7 cellular contexts compared by ENCODE assay signal in the genomic region with DNA sequence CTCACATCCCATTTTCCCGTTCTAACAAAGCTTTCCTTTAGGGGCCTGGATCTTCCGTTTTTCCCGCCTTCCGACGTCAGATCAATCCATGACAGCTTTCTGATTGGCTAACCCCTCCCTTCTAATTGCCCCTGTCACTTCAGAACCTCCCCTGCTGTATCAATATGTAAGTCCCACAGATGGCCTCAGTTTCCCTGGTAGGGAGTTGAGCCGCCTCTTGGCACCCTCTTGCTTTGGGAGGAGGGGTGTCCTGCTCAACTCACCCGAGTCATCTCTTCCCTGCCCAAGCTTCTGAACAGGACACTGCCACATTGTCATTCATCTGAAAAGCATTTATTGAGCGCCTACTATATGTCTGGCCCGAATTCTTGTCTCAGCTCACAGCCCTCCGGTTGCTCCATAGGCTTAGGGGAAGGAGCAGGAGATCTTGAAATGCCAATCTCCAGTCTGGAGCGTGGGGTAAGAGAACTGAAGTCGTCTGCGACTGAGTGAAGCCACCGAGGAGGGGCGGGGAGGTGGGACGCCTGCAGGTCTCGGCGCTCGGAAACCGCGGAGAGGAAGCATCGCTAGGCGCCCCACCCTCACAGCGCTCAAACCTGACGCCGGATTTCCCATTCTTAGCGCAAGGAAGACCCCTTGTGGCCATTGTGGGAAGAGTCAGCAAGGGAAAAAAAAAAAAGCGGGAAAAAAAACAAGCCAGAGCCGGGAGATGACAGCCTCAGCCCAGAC. TPM values are rescaled to one million over a fixed set of nuclear protein-coding genes. Genes with fewer than 3 reads are reported as not detected.
DNase-seq lines count a peak whose midpoint lies in the region; ATAC-seq lines count a peak whose summit lies in the region.

No MANE protein-coding gene starts in this region.

- peak; percentile 39 for ATAC-seq in GM18502 (IDR thresholded peaks at IDR 0.05; ENCODE audit: poor library complexity, unreplicated experiment)

- DNase-seq in MV-4-11 (lab: John Stamatoyannopoulos, UW) = peak; percentile 78
- peak; percentile 93 for DNase-seq in SIG-M5 treated with dmso at 0.1 percent for 504 hours (lab: John Stamatoyannopoulos, UW; ENCODE audit: unreplicated experiment)
- DNase-seq in activated gamma-delta T cell (lab: John Stamatoyannopoulos, UW) = peak; percentile 48
- DNase-seq in germinal center (ENCODE audit: low spot score) = peak; percentile 75
- DNase-seq in occipital lobe (lab: John Stamatoyannopoulos, UW) = peak; percentile 62
- peak; percentile 95 for DNase-seq in superior temporal gyrus (ENCODE audit: extremely low spot score)

RNA-seq across cellular contexts. Expression of gene SMUG1, which starts 28.0 kb away (rescaled TPM):
- total RNA-seq in occipital lobe = 42.0 TPM

Comparison
In these comparisons a context has a peak if more than half of its experiments do, and no peak if none do; other contexts are left out.
1. Peak in every context shown above with its lines: DNase-seq and ATAC-seq.